8 cellular contexts compared by ENCODE assay signal in the genomic region with DNA sequence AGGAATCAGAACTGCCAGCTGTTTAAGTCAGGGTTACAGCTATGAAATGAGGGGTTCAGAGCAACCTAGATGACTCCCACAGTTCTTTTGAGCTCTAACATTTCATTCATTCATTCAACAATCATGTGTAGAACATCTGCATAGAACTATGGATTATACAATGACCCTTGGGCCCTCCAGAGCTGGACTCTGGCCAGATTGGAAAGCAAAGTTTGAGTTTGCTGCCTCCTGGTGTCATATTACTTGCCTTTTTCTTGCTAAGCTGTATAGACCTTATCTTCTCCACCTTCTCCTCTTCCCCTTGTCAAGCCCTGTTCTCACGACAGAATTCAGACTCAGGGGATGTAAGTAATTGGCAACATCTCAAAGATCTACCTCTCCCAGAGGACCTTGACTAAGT. TPM values are rescaled to one million over a fixed set of nuclear protein-coding genes. Genes with fewer than 3 reads are reported as not detected.
A peak's percentile ranks its signal among the peaks of the same experiment; 100 is the strongest.
DNase-seq lines count a peak whose midpoint lies in the region; ATAC-seq and TF ChIP-seq lines count a peak whose summit lies in the region.

No MANE protein-coding gene starts in this region.

- TF ChIP-seq CTCF in Calu3 (IDR thresholded peaks at IDR 0.05; ENCODE audit: unreplicated experiment) (no peak), brain (conservative IDR thresholded peaks at IDR 0.05) (peak; percentile 70 to 72)
- TF ChIP-seq CTCF in CD8-positive, alpha-beta T cell (IDR thresholded peaks at IDR 0.05): no peak

- H3K4me1 ChIP-seq in mesenchymal stem cell (ENCODE audit: control insufficient read depth, insufficient read depth, low read depth, low read length): no peaks in the 10 kb centered on the region
- no peaks in the 10 kb centered on the region for H3K4me1 ChIP-seq in CD8-positive, alpha-beta T cell (ENCODE audit: insufficient read depth, low read length)

- BruUV-seq in Calu3 (replicated peaks; lab: Mats Ljungman, UMichigan): no TSS peak

- no peak for ATAC-seq in GM18873 (IDR thresholded peaks at IDR 0.05; ENCODE audit: low FRiP score, unreplicated experiment)
- no peak for ATAC-seq in CD8-positive, alpha-beta T cell

- no peak overlapping the region for H3K27ac Mint-ChIP-seq in Calu3 (ENCODE audit: unreplicated experiment)
- H3K27ac Mint-ChIP-seq in brain: peak overlapping the region in 1 of 5 experiments; percentile 15
- no peak overlapping the region for H3K27ac Mint-ChIP-seq in CD8-positive, alpha-beta T cell

- H4K91ac ChIP-seq in mesenchymal stem cell (ENCODE audit: low read length): no peak overlapping the region

- H3K9me3 Mint-ChIP-seq in Calu3 (ENCODE audit: low read depth, unreplicated experiment) (no peaks in the 10 kb centered on the region), brain (peaks cover 0 to 2% (median 0%) of the 10 kb centered on the region in 5 experiments)
- H3K9me3 Mint-ChIP-seq in CD8-positive, alpha-beta T cell: peaks cover 6% of the 10 kb centered on the region

- H3K4me1 Mint-ChIP-seq in Calu3 (ENCODE audit: low read depth, unreplicated experiment): peaks cover 33% of the 10 kb centered on the region
- H3K4me1 Mint-ChIP-seq in brain: peaks cover 32% of the 10 kb centered on the region
- H3K4me1 Mint-ChIP-seq in CD8-positive, alpha-beta T cell (ENCODE audit: low read depth): no peaks in the 10 kb centered on the region

- H2BK15ac ChIP-seq in mesenchymal stem cell (ENCODE audit: low read depth, poor library complexity, severe bottlenecking): no peak overlapping the region

- H2BK120ac ChIP-seq in mesenchymal stem cell (ENCODE audit: low read depth, low read length): no peak overlapping the region

- intact Hi-C loops in Calu3 (cut with micrococcal nuclease; ENCODE audit: unreplicated experiment): loop anchor here (1.0 kb wide), 2 partner anchors 47 to 156 kb away; no protein-coding TSS in a partner anchor
- intact Hi-C loops in CD8-positive, alpha-beta T cell (cut with DNase I, micrococcal nuclease): no loop called here

- no peak overlapping the region for H3K27ac ChIP-seq in mesenchymal stem cell (ENCODE audit: low read length, poor library complexity, severe bottlenecking)
- no peak overlapping the region for H3K27ac ChIP-seq in CD8-positive, alpha-beta T cell (ENCODE audit: low read depth, low read length)

- H3K14ac ChIP-seq in mesenchymal stem cell (ENCODE audit: low read length in 2 of 2): no peak overlapping the region

- H3K27me3 ChIP-seq in mesenchymal stem cell (ENCODE audit: control insufficient read depth in 1 of 2, insufficient read depth in 1 of 2, low read length in 2 of 2): no peaks in the 10 kb centered on the region
- H3K27me3 ChIP-seq in CD8-positive, alpha-beta T cell (ENCODE audit: insufficient read depth, low read length): no peaks in the 10 kb centered on the region

- H3K27me3 Mint-ChIP-seq in Calu3 (ENCODE audit: unreplicated experiment) (no peaks in the 10 kb centered on the region), brain (peaks cover 4% of the 10 kb centered on the region)
- H3K27me3 Mint-ChIP-seq in CD8-positive, alpha-beta T cell (ENCODE audit: low read depth): peaks cover 6% of the 10 kb centered on the region

- POLR2A ChIA-PET in CD8-positive, alpha-beta T cell (lab: Charles Lee): no interaction called here

- no peak overlapping the region for H3K9ac ChIP-seq in mesenchymal stem cell (ENCODE audit: low read length)

- H3K4ac ChIP-seq in mesenchymal stem cell (ENCODE audit: low read depth in 1 of 2, low read length in 2 of 2): no peak overlapping the region

- 0% methylated on average over 1 of the region's 1 CpG for WGBS in mesenchymal stem cell

- no peak overlapping the region for H4K8ac ChIP-seq in mesenchymal stem cell (ENCODE audit: low read length)

- no peak overlapping the region for H2AFZ ChIP-seq in mesenchymal stem cell (ENCODE audit: low read depth, low read length)

- DNase-seq in Calu3 (peak; percentile 64), HuH-7 (ENCODE audit: low spot score) (peak; percentile 41), mesenchymal stem cell (peak; percentile 74)
- DNase-seq in CD8-positive, alpha-beta T cell: no peak
- DNase-seq in stimulated activated CD4-positive, alpha-beta T cell treated with anti-CD3 and anti-CD28 coated beads, Interleukin-4, amount 100 ng/mL, for 4 hours: no peak
- DNase-seq in stimulated activated CD4-positive, alpha-beta T cell treated with anti-CD3 and anti-CD28 coated beads, Interleukin-2, amount 100 ng/mL, for 48 hours: no peak

- no peaks in the 10 kb centered on the region for H3K36me3 ChIP-seq in mesenchymal stem cell (ENCODE audit: control insufficient read depth in 1 of 2, insufficient read depth in 2 of 2, low read depth in 1 of 2, low read length in 2 of 2)
- H3K36me3 ChIP-seq in CD8-positive, alpha-beta T cell (ENCODE audit: insufficient read depth, low read length): no peaks in the 10 kb centered on the region

- H2AK5ac ChIP-seq in mesenchymal stem cell (ENCODE audit: low read length, severe bottlenecking): no peak overlapping the region

- H3K4me3 Mint-ChIP-seq in Calu3 (ENCODE audit: low read depth, unreplicated experiment) (no peak overlapping the region), brain (peak overlapping the region in 2 of 5 experiments; percentile 46 to 81)
- H3K4me3 Mint-ChIP-seq in CD8-positive, alpha-beta T cell: no peak overlapping the region

- CTCF ChIA-PET in Calu3 (lab: Charles Lee): interaction anchor here (0.6 to 3.0 kb wide), 9 partner anchors 11 to 156 kb away, joined by 3 to 31 read pairs (median 6); partner anchors contain the start of gene VANGL1
- CTCF ChIA-PET in CD8-positive, alpha-beta T cell (lab: Charles Lee): interaction anchor here (0.8 to 0.9 kb wide), 2 partner anchors 30 to 102 kb away, joined by 3 read pairs; no protein-coding TSS in a partner anchor

- H2BK12ac ChIP-seq in mesenchymal stem cell (ENCODE audit: low read length in 2 of 2): no peak overlapping the region

- H3K79me1 ChIP-seq in mesenchymal stem cell (replicated peaks; ENCODE audit: low read length, poor library complexity, severe bottlenecking): no peaks in the 10 kb centered on the region

- H3K9me3 ChIP-seq in mesenchymal stem cell (ENCODE audit: control insufficient read depth, low read length): no peaks in the 10 kb centered on the region
- no peaks in the 10 kb centered on the region for H3K9me3 ChIP-seq in CD8-positive, alpha-beta T cell (ENCODE audit: low read length)

- no peak overlapping the region for H3K23ac ChIP-seq in mesenchymal stem cell (ENCODE audit: low read length in 2 of 2)

- no peak overlapping the region for H3K4me2 ChIP-seq in mesenchymal stem cell (ENCODE audit: low read length, poor library complexity, severe bottlenecking)

- no peak overlapping the region for H3K18ac ChIP-seq in mesenchymal stem cell (ENCODE audit: low read depth in 1 of 2, low read length in 2 of 2)

- H3K4me3 ChIP-seq in mesenchymal stem cell (ENCODE audit: insufficient read depth in 1 of 2, low read depth in 1 of 2, low read length in 2 of 2): no peak overlapping the region
- H3K4me3 ChIP-seq in CD8-positive, alpha-beta T cell (ENCODE audit: low read depth, low read length): no peak overlapping the region

- no peaks in the 10 kb centered on the region for H3K36me3 Mint-ChIP-seq in Calu3 (ENCODE audit: insufficient read depth, unreplicated experiment)
- H3K36me3 Mint-ChIP-seq in brain: no peaks in the 10 kb centered on the region
- H3K36me3 Mint-ChIP-seq in CD8-positive, alpha-beta T cell: no peaks in the 10 kb centered on the region

- no peak overlapping the region for H2BK5ac ChIP-seq in mesenchymal stem cell (ENCODE audit: low read depth, low read length, poor library complexity, severe bottlenecking)

RNA-seq across cellular contexts. Expression of gene CASQ2, which starts 4.0 kb away (rescaled TPM):
- not detected in 2 replicates for total RNA-seq in Calu3 (2022)
- 1.4 TPM for polyA plus RNA-seq in brain (ENCODE audit: insufficient read depth, low read depth, low replicate concordance)
- polyA plus RNA-seq in mesenchymal stem cell (2013, experiment 1 of 2): not detected
- polyA plus RNA-seq in mesenchymal stem cell (2013, experiment 2 of 2): not detected
- total RNA-seq in CD8-positive, alpha-beta T cell: not detected

Comparison
In these comparisons a context has a peak if more than half of its experiments do, and no peak if none do; other contexts are left out.
1. DNase-seq: peak in Calu3 (single experiment), HuH-7 (single experiment) and mesenchymal stem cell (single experiment); none in CD8-positive, alpha-beta T cell (0 of 7), stimulated activated CD4-positive, alpha-beta T cell treated with anti-CD3 and anti-CD28 coated beads, Interleukin-4, amount 100 ng/mL, for 4 hours (0 of 2) and stimulated activated CD4-positive, alpha-beta T cell treated with anti-CD3 and anti-CD28 coated beads, Interleukin-2, amount 100 ng/mL, for 48 hours (0 of 2).
2. CTCF ChIP-seq: peak in brain (2 of 2); none in Calu3 (single experiment) and CD8-positive, alpha-beta T cell (single experiment).